In genomic region chr15:27820232-27820631, GRCh38 we compare ENCODE assay signal across 1 cellular context.
TF ChIP-seq lines count a peak whose summit lies in the region.

No MANE protein-coding gene starts in this region.

TF ChIP-seq in K562, 482 proteins besides CTCF, POLR2A, EP300 and RAD21 (continued from another document):
- 0 out of 2 replicates have a peak, but pooled peaks have one; percentile 11 for TF ChIP-seq MGA (IDR thresholded peaks at IDR 0.05)
- TF ChIP-seq JUN (IDR thresholded peaks at IDR 0.05; ENCODE audit: borderline replicate concordance, low read depth, low read length) = peak; percentile 70
- no peak for TF ChIP-seq JUN (CRISPR knock-in tag; IDR thresholded peaks at IDR 0.05; ENCODE audit: borderline replicate concordance)
- no peak for TF ChIP-seq RFX1 (IDR thresholded peaks at IDR 0.05)
- 0 out of 2 replicates have a peak, but pooled peaks have one; percentile 18 for TF ChIP-seq SMARCA5 (IDR thresholded peaks at IDR 0.05)
- TF ChIP-seq MAFK (IDR thresholded peaks at IDR 0.05; ENCODE audit: low read length) = peak; percentile 56; the same call in 1 of the 2 replicates
- TF ChIP-seq L3MBTL2 (IDR thresholded peaks at IDR 0.05) = peak; percentile 44; the same call in 1 of the 2 replicates
- no peak for TF ChIP-seq ZBTB17 (CRISPR knock-in tag; IDR thresholded peaks at IDR 0.05)
- TF ChIP-seq SPI1 (IDR thresholded peaks at IDR 0.05; ENCODE audit: borderline replicate concordance, low read depth, low read length) = peak; percentile 42; the same call in 1 of the 2 replicates
- TF ChIP-seq MAZ (CRISPR knock-in tag; conservative IDR thresholded peaks at IDR 0.05 in 1 of 2, IDR thresholded peaks at IDR 0.05 in 1 of 2) = peak in 1 of 2 experiments; percentile 23; a peak in 1 of 4 replicates
- no peak for TF ChIP-seq PHF21A (IDR thresholded peaks at IDR 0.05; ENCODE audit: borderline replicate concordance, low read depth)
- TF ChIP-seq MEIS2 (IDR thresholded peaks at IDR 0.05; ENCODE audit: partially characterized antibody) = peak; percentile 30
- peak; percentile 85 for TF ChIP-seq ATF3 (IDR thresholded peaks at IDR 0.05)
- TF ChIP-seq ATF3 (CRISPR knock-in tag; conservative IDR thresholded peaks at IDR 0.05) = no peak
- TF ChIP-seq NFE2 (IDR thresholded peaks at IDR 0.05; ENCODE audit: low read depth) = 0 out of 2 replicates have a peak, but pooled peaks have one; percentile 27
- TF ChIP-seq, protein P1, sequence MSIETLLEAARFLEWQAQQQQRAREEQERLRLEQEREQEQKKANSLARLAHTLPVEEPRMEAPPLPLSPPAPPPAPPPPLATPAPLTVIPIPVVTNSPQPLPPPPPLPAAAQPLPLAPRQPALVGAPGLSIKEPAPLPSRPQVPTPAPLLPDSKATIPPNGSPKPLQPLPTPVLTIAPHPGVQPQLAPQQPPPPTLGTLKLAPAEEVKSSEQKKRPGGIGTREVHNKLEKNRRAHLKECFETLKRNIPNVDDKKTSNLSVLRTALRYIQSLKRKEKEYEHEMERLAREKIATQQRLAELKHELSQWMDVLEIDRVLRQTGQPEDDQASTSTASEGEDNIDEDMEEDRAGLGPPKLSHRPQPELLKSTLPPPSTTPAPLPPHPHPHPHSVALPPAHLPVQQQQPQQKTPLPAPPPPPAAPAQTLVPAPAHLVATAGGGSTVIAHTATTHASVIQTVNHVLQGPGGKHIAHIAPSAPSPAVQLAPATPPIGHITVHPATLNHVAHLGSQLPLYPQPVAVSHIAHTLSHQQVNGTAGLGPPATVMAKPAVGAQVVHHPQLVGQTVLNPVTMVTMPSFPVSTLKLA (conservative IDR thresholded peaks at IDR 0.05) = 0 out of 4 replicates have a peak, but pooled peaks of 1 of the 2 experiments have one; percentile 8
- TF ChIP-seq JUND (IDR thresholded peaks at IDR 0.05; ENCODE audit: borderline replicate concordance, low read depth, low read length) = peak; percentile 73
- peak; percentile 89 for TF ChIP-seq JUND (tag; IDR thresholded peaks at IDR 0.05; ENCODE audit: borderline replicate concordance, low read depth, low read length)
- TF ChIP-seq FOSL1 (tag; conservative IDR thresholded peaks at IDR 0.05) = peak; percentile 77
- TF ChIP-seq ZNF316 (IDR thresholded peaks at IDR 0.05) = peak; percentile 81
TF ChIP-seq in K562: peak in this region for 17.
